Comparison of ENCODE assay signal across 8 cellular contexts in the genomic region with DNA sequence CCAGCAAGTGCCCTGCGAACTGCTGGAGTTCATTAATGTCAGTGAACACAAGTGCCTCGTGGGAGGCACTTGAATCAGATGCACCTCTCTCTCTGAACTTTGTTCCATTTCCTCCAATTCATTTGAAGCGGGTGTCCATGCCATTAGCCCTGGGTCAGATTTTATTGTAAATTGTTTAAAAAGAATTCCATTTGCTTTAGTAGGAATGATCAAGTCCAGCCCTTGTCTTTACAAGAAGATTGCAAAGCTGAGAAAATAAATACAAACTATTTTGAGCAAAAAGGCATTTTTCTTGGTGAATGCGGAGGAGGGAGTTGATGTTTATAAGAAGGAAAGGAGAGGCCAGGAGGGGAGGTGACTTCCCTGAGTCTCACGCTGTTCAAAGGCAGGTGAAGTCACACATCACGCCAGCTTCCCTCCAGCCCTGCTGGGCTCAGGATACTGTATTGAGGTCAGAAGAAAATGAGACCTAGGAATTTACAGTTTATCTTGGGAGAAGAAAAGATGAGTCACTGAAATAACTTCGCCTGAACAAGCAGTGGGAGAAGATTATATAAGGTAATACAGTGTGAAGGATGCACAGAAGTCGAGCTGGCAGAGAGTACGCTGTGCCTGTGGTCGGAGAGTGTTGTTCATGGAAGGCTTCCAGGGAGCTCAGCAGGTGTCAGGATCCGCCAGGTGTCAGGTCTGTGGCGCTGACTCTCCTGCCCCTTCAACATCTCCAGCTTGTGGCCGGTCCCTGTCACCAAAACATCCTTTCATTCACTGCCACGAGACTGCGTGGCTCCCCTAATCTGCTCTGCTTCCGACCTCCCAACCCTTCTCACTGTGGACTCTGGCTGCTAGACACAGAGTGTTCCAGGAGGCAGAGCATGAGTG. TPM values are rescaled to one million over a fixed set of nuclear protein-coding genes. Genes with fewer than 3 reads are reported as not detected.
DNase-seq lines count a peak whose midpoint lies in the region; ATAC-seq and TF ChIP-seq lines count a peak whose summit lies in the region.

No MANE protein-coding gene starts in this region.

- H3K4me3 Mint-ChIP-seq in neural crest cell, result no peak overlapping the region
- no peak overlapping the region for H3K4me3 Mint-ChIP-seq in activated naive CD8-positive, alpha-beta T cell treated with anti-CD3 and anti-CD28 coated beads, Interleukin-2, amount 50 U/mL, for 24 hours

- ATAC-seq in activated naive CD8-positive, alpha-beta T cell treated with anti-CD3 and anti-CD28 coated beads, Interleukin-2, amount 50 U/mL, for 24 hours, result no peak
- no peak for ATAC-seq in GM21528 (IDR thresholded peaks at IDR 0.05; ENCODE audit: low FRiP score, unreplicated experiment)
- no peak for ATAC-seq in HG02571 (IDR thresholded peaks at IDR 0.05; ENCODE audit: unreplicated experiment)

- H3K4me1 Mint-ChIP-seq in neural crest cell, result peaks cover 31% of the 10 kb centered on the region
- H3K4me1 Mint-ChIP-seq in activated naive CD8-positive, alpha-beta T cell treated with anti-CD3 and anti-CD28 coated beads, Interleukin-2, amount 50 U/mL, for 24 hours, result no peaks in the 10 kb centered on the region

- H3K27me3 Mint-ChIP-seq in neural crest cell (ENCODE audit: low read depth), result peaks cover 3% of the 10 kb centered on the region
- peaks cover 17% of the 10 kb centered on the region for H3K27me3 Mint-ChIP-seq in activated naive CD8-positive, alpha-beta T cell treated with anti-CD3 and anti-CD28 coated beads, Interleukin-2, amount 50 U/mL, for 24 hours

- H3K9me3 Mint-ChIP-seq in neural crest cell, result no peaks in the 10 kb centered on the region
- no peaks in the 10 kb centered on the region for H3K9me3 Mint-ChIP-seq in activated naive CD8-positive, alpha-beta T cell treated with anti-CD3 and anti-CD28 coated beads, Interleukin-2, amount 50 U/mL, for 24 hours

- peaks cover 7% of the 10 kb centered on the region for H3K36me3 Mint-ChIP-seq in neural crest cell (ENCODE audit: low read depth)
- no peaks in the 10 kb centered on the region for H3K36me3 Mint-ChIP-seq in activated naive CD8-positive, alpha-beta T cell treated with anti-CD3 and anti-CD28 coated beads, Interleukin-2, amount 50 U/mL, for 24 hours (ENCODE audit: low read depth)

- peak; percentile 80 for DNase-seq in DMS53 treated with DMSO at 0.1 percent for 48 hours (lab: John Stamatoyannopoulos, UW; ENCODE audit: unreplicated experiment)
- peak; percentile 13 for DNase-seq in NCI-H2227 (lab: John Stamatoyannopoulos, UW; ENCODE audit: unreplicated experiment)
- peak; percentile 22 for DNase-seq in dedifferentiated amniotic fluid mesenchymal stem cell (ENCODE audit: extremely low spot score)
- no peak for DNase-seq in neural crest cell (ENCODE audit: low read depth, low spot score)
- DNase-seq in NCI-H1694 treated with DMSO at 0.1 percent for 48 hours (lab: John Stamatoyannopoulos, UW), result no peak
- no peak for DNase-seq in activated naive CD8-positive, alpha-beta T cell treated with anti-CD3 and anti-CD28 coated beads, Interleukin-2, amount 50 U/mL, for 24 hours

- TF ChIP-seq CTCF in neural crest cell (conservative IDR thresholded peaks at IDR 0.05), result no peak

- H3K27ac Mint-ChIP-seq in neural crest cell (ENCODE audit: unreplicated experiment), result peak overlapping the region; percentile 16
- H3K27ac Mint-ChIP-seq in activated naive CD8-positive, alpha-beta T cell treated with anti-CD3 and anti-CD28 coated beads, Interleukin-2, amount 50 U/mL, for 24 hours, result no peak overlapping the region

RNA-seq across cellular contexts. Expression of gene EFR3B, which starts 36.5 kb away (rescaled TPM):
- 40.7 and 41.2 TPM in 2 replicates for total RNA-seq in neural crest cell

Comparison
In these comparisons a context has a peak if more than half of its experiments do, and no peak if none do; other contexts are left out.
1. DNase-seq: peak in DMS53 treated with DMSO at 0.1 percent for 48 hours (single experiment), NCI-H2227 (single experiment) and dedifferentiated amniotic fluid mesenchymal stem cell (single experiment); none in neural crest cell (single experiment), NCI-H1694 treated with DMSO at 0.1 percent for 48 hours (single experiment) and activated naive CD8-positive, alpha-beta T cell treated with anti-CD3 and anti-CD28 coated beads, Interleukin-2, amount 50 U/mL, for 24 hours (single experiment).